8 cellular contexts compared by ENCODE assay signal in the genomic region with DNA sequence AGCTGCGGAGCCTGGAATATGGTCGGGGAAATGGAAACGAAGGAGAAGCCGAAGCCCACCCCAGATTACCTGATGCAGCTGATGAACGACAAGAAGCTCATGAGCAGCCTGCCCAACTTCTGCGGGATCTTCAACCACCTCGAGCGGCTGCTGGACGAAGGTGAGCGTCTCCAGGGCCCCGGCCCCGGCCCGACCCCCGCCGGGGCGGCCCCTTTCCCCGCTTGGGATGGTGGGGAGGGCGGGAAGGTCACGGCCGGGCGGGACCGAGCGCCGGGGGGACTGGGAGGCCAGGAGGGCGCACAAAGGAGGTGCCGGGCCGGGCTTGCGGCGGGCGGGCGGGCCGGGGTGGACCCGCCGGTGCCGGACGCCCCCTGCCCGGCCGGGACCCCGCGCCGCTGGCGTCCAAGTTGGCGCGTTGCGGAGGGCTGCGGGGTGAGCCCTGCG. TPM values are rescaled to one million over a fixed set of nuclear protein-coding genes. Genes with fewer than 3 reads are reported as not detected.
DNase-seq lines count a peak whose midpoint lies in the region; ATAC-seq, FAIRE-seq and TF ChIP-seq lines count a peak whose summit lies in the region.

No MANE protein-coding gene starts in this region.

- H3K27me3 Mint-ChIP-seq in activated naive CD8-positive, alpha-beta T cell treated with anti-CD3 and anti-CD28 coated beads, Interleukin-2, amount 10 ng/mL, durations not matched to agents 7 days and 5 days, result peaks cover 11% of the 10 kb centered on the region

- H3K27ac ChIP-seq in KOPT-K1 (ENCODE audit: low read depth, low read length, poor library complexity, severe bottlenecking), result peak overlapping the region; percentile 73
- H3K27ac ChIP-seq in keratinocyte (ENCODE audit: control insufficient read depth, insufficient read depth, low read length), result peak overlapping the region; percentile 90
- peak overlapping the region; percentile 100 for H3K27ac ChIP-seq in subcutaneous abdominal adipose tissue (ENCODE audit: low read depth, low read length)

- peak overlapping the region; percentile 60 for H2AFZ ChIP-seq in keratinocyte (ENCODE audit: control insufficient read depth, low read length)

- peaks cover 49% of the 10 kb centered on the region for H3K79me2 ChIP-seq in keratinocyte (ENCODE audit: control insufficient read depth, insufficient read depth, low read length)

- in situ Hi-C loops in G401 (cut with HindIII; ENCODE audit: low sequenced_read_pairs), result no loop called here

- peaks cover 4% of the 10 kb centered on the region for H3K36me3 Mint-ChIP-seq in activated naive CD8-positive, alpha-beta T cell treated with anti-CD3 and anti-CD28 coated beads, Interleukin-2, amount 10 ng/mL, durations not matched to agents 7 days and 5 days

- peaks cover 35% of the 10 kb centered on the region for H3K4me1 Mint-ChIP-seq in activated naive CD8-positive, alpha-beta T cell treated with anti-CD3 and anti-CD28 coated beads, Interleukin-2, amount 10 ng/mL, durations not matched to agents 7 days and 5 days

- no peaks in the 10 kb centered on the region for H3K9me1 ChIP-seq in keratinocyte (ENCODE audit: control insufficient read depth, extremely low read depth, insufficient read depth, low read length)

- no peaks in the 10 kb centered on the region for H3K36me3 ChIP-seq in KOPT-K1 (ENCODE audit: insufficient read depth, low read length)
- no peaks in the 10 kb centered on the region for H3K36me3 ChIP-seq in keratinocyte (ENCODE audit: control insufficient read depth in 2 of 2, extremely low read depth in 1 of 2, insufficient read depth in 2 of 2, low read length in 2 of 2)
- no peaks in the 10 kb centered on the region for H3K36me3 ChIP-seq in subcutaneous abdominal adipose tissue (ENCODE audit: control insufficient read depth in 5 of 5, insufficient read depth in 5 of 5, low read length in 5 of 5)

- H3K4me3 ChIP-seq in keratinocyte (ENCODE audit: control insufficient read depth in 2 of 3, extremely low read depth in 1 of 3, insufficient read depth in 2 of 3, low read depth in 1 of 3, low read length in 3 of 3), result peak overlapping the region; percentile 66 to 94 (median 82)
- H3K4me3 ChIP-seq in subcutaneous abdominal adipose tissue (ENCODE audit: low read depth in 1 of 5, low read length in 5 of 5), result peak overlapping the region; percentile 77 to 99 (median 96)

- no peak for TF ChIP-seq CTCF in keratinocyte (optimal IDR thresholded peaks at IDR 0.05 in 1 of 3, IDR thresholded peaks at IDR 0.05 in 1 of 3, conservative IDR thresholded peaks at IDR 0.05 in 1 of 3; ENCODE audit: extremely low read depth in 1 of 3, insufficient read depth in 2 of 3, low read length in 3 of 3)

- H3K27me3 ChIP-seq in keratinocyte (ENCODE audit: control insufficient read depth, extremely low read depth, insufficient read depth, low read length), result no peaks in the 10 kb centered on the region
- H3K27me3 ChIP-seq in subcutaneous abdominal adipose tissue (ENCODE audit: control insufficient read depth in 5 of 5, insufficient read depth in 4 of 5, low read length in 5 of 5), result no peaks in the 10 kb centered on the region

- peak overlapping the region; percentile 94 for H3K9ac ChIP-seq in keratinocyte (ENCODE audit: control insufficient read depth, extremely low read depth, insufficient read depth, low read length)
- H3K9ac ChIP-seq in subcutaneous abdominal adipose tissue (ENCODE audit: low read length in 5 of 5), result peak overlapping the region in 4 of 5 donors; percentile 87 to 99 (median 97)

- peak; percentile 58 for DNase-seq in activated T-cell treated with anti-CD3 and anti-CD28 coated beads, Interleukin-2, amount 50 U/mL, for 1 hour
- DNase-seq in activated T-cell treated with anti-CD3 and anti-CD28 coated beads for 4 hours, result no peak
- no peak for DNase-seq in activated naive CD8-positive, alpha-beta T cell treated with anti-CD3 and anti-CD28 coated beads, Interleukin-2, amount 10 ng/mL, durations not matched to agents 7 days and 5 days
- no peak for DNase-seq in keratinocyte (ENCODE audit: low read depth, low spot score)
- no peak for DNase-seq in G401 (ENCODE audit: low spot score)
- DNase-seq in SK-N-DZ (ENCODE audit: low spot score), result no peak

- no peak for ATAC-seq in activated naive CD8-positive, alpha-beta T cell treated with anti-CD3 and anti-CD28 coated beads, Interleukin-2, amount 10 ng/mL, durations not matched to agents 7 days and 5 days (ENCODE audit: low read depth)

- POLR2A ChIA-PET in activated naive CD8-positive, alpha-beta T cell treated with anti-CD3 and anti-CD28 coated beads, Interleukin-2, amount 10 ng/mL, durations not matched to agents 7 days and 5 days (lab: Charles Lee), result interaction anchor here (1.1 kb wide), 2 partner anchors 9 to 12 kb away, joined by 3 to 7 read pairs; no protein-coding TSS in a partner anchor

- H3K4me2 ChIP-seq in keratinocyte (ENCODE audit: control insufficient read depth, extremely low read depth, insufficient read depth, low read depth, low read length), result no peak overlapping the region

- H3K27ac Mint-ChIP-seq in activated naive CD8-positive, alpha-beta T cell treated with anti-CD3 and anti-CD28 coated beads, Interleukin-2, amount 10 ng/mL, durations not matched to agents 7 days and 5 days, result peak overlapping the region; percentile 82

- H4K20me1 ChIP-seq in keratinocyte (ENCODE audit: control insufficient read depth, extremely low read depth, insufficient read depth, low read length), result peaks cover 4% of the 10 kb centered on the region

- peak overlapping the region; percentile 79 for H3K4me3 Mint-ChIP-seq in activated naive CD8-positive, alpha-beta T cell treated with anti-CD3 and anti-CD28 coated beads, Interleukin-2, amount 10 ng/mL, durations not matched to agents 7 days and 5 days

- no peaks in the 10 kb centered on the region for H3K9me3 ChIP-seq in KOPT-K1 (ENCODE audit: insufficient read depth, low read length, poor library complexity, severe bottlenecking)
- H3K9me3 ChIP-seq in keratinocyte (ENCODE audit: control insufficient read depth, low read depth, low read length), result no peaks in the 10 kb centered on the region
- no peaks in the 10 kb centered on the region for H3K9me3 ChIP-seq in subcutaneous abdominal adipose tissue (ENCODE audit: control insufficient read depth in 5 of 5, low read length in 5 of 5)

- H3K4me1 ChIP-seq in keratinocyte (ENCODE audit: control insufficient read depth, extremely low read depth, insufficient read depth, low read length), result peaks cover 18% of the 10 kb centered on the region
- peaks cover under 1 to 36% (median 27%) of the 10 kb centered on the region in 5 donors for H3K4me1 ChIP-seq in subcutaneous abdominal adipose tissue (ENCODE audit: control insufficient read depth in 5 of 5, insufficient read depth in 5 of 5, low read length in 5 of 5)

- H3K9me3 Mint-ChIP-seq in activated naive CD8-positive, alpha-beta T cell treated with anti-CD3 and anti-CD28 coated beads, Interleukin-2, amount 10 ng/mL, durations not matched to agents 7 days and 5 days, result no peaks in the 10 kb centered on the region

- no peak for FAIRE-seq in keratinocyte (lab: Jason Lieb, UNC)

- dilution Hi-C loops in keratinocyte (cut with MboI; ENCODE audit: extremely low pct_ligation_motif_present, low sequenced_read_pairs), result no loop called here

RNA-seq across cellular contexts. Expression of gene QKI, which starts 0.7 kb away (rescaled TPM):
- total RNA-seq in activated naive CD8-positive, alpha-beta T cell treated with anti-CD3 and anti-CD28 coated beads, Interleukin-2, amount 10 ng/mL, durations not matched to agents 7 days and 5 days, result 10 to 100 TPM; 70.9 TPM
- polyA plus RNA-seq in keratinocyte, result 44.7 to 82.8 TPM (median 53.3 TPM) in 3 replicates
- 99.8 TPM for polyA plus RNA-seq in keratinocyte (2011; ENCODE audit: low read depth)
- polyA plus RNA-seq in keratinocyte (2011; cell fraction: cytosol; rRNA removed), result 53.5 and 69.8 TPM in 2 replicates
- polyA plus RNA-seq in keratinocyte (2011; cell fraction: nucleus; rRNA removed), result 66.5 and 75.1 TPM in 2 replicates
- polyA plus RNA-seq in keratinocyte (2012; ENCODE audit: low replicate concordance), result 38.5 and 47.5 TPM in 2 replicates
- 135 to 160 TPM (median 157 TPM) in 3 replicates for polyA minus RNA-seq in keratinocyte
- 79.2 TPM for polyA minus RNA-seq in keratinocyte (2011; cell fraction: cytosol; rRNA and poly(A)+ RNA removed)
- 79.6 and 101 TPM in 2 replicates for polyA minus RNA-seq in keratinocyte (2011; cell fraction: nucleus; rRNA and poly(A)+ RNA removed)
- total RNA-seq in G401 (2014; rRNA removed; shearing (Covaris generic)), result 107 and 133 TPM in 2 replicates
- 42.2 and 62.3 TPM in 2 replicates for polyA plus RNA-seq in SK-N-DZ (2014; cell fraction: cytosol; rRNA removed)
- 20.7 and 39.8 TPM in 2 replicates for polyA plus RNA-seq in SK-N-DZ (2014; cell fraction: nucleus; rRNA removed)
